29 cellular contexts compared by ENCODE assay signal in genomic region chr2:63399171-63399570, GRCh38.
DNase-seq lines count a peak whose midpoint lies in the region; FAIRE-seq and TF ChIP-seq lines count a peak whose summit lies in the region.
"Had no signal": no experiment of that assay in that cellular context is flagged by ENCODE, and none has a peak within 500 bp of the region (broad histone marks: within the 10 kb centered on the region; RNA-seq: fewer than 3 reads in every experiment).

No MANE protein-coding gene starts in this region.

- H3K27ac ChIP-seq in 22Rv1, result peak overlapping the region; percentile 30
- H3K27ac ChIP-seq: C4-2B, Peyer's patch, right lobe of liver, SJSA1, testis, vagina had no signal

- DNase-seq in DMS153 (lab: John Stamatoyannopoulos, UW) (peak; percentile 25), NCI-H146 treated with DMSO at 0.1 percent for 48 hours (lab: John Stamatoyannopoulos, UW; ENCODE audit: unreplicated experiment) (peak; percentile 61), NCI-H82 (lab: John Stamatoyannopoulos, UW) (peak; percentile 96), COLO829 (ENCODE audit: low spot score) (no peak), RCC 7860 (ENCODE audit: low spot score) (no peak)
- no peak for DNase-seq in stimulated activated CD4-positive, alpha-beta T cell treated with anti-CD3 and anti-CD28 coated beads, Interleukin-15, amount 100 ng/mL, for 24 hours
- DNase-seq in activated naive CD4-positive, alpha-beta T cell (lab: John Stamatoyannopoulos, UW), result no peak
- DNase-seq: activated CD4-positive, alpha-beta T cell treated with anti-CD3 and anti-CD28 coated beads for 1 hour; activated CD8-positive, alpha-beta T cell treated with anti-CD3 and anti-CD28 coated beads for 36 hours; activated effector memory CD4-positive, alpha-beta T cell treated with Interleukin-2 at 50 U/mL for 16 hours; activated naive CD8-positive, alpha-beta T cell treated with anti-CD3 and anti-CD28 coated beads, Interleukin-2, amount 10 ng/mL, durations not matched to agents 7 days and 5 days; activated T-cell treated with anti-CD3 and anti-CD28 coated beads for 4 hours; GDM1; KG1; kidney glomerular epithelial cell; NCI-H2171 treated with DMSO at 0.1 percent for 48 hours; Peyer's patch; right lobe of liver; stimulated activated CD4-positive, alpha-beta T cell treated with anti-CD3 and anti-CD28 coated beads, Interleukin-12 subunit alpha, Interleukin-12 subunit beta, amount 100 ng/mL, for 4 hours; stimulated activated CD4-positive, alpha-beta T cell treated with anti-CD3 and anti-CD28 coated beads, Interleukin-4, amount 100 ng/mL, for 4 hours; stimulated activated naive CD4-positive, alpha-beta T cell; T-helper 1 cell; testis had no signal

- no peak for TF ChIP-seq CTCF in 22Rv1 (IDR thresholded peaks at IDR 0.05)

- FAIRE-seq in RCC 7860 (lab: Jason Lieb, UNC), result no peak
- FAIRE-seq: astrocyte, HTR-8/SVneo had no signal

Comparison
In these comparisons a context has a peak if more than half of its experiments do, and no peak if none do; other contexts are left out.
1. DNase-seq: peak in DMS153 (single experiment), NCI-H146 treated with DMSO at 0.1 percent for 48 hours (single experiment) and NCI-H82 (single experiment); none in COLO829 (single experiment), stimulated activated CD4-positive, alpha-beta T cell treated with anti-CD3 and anti-CD28 coated beads, Interleukin-15, amount 100 ng/mL, for 24 hours (single experiment), RCC 7860 (single experiment) and activated naive CD4-positive, alpha-beta T cell (0 of 4).